10 cellular contexts compared by ENCODE assay signal in genomic region chr2:63078852-63079606, GRCh38. TPM values are rescaled to one million over a fixed set of nuclear protein-coding genes. Genes with fewer than 3 reads are reported as not detected.
DNase-seq lines count a peak whose midpoint lies in the region; ATAC-seq, FAIRE-seq and TF ChIP-seq lines count a peak whose summit lies in the region.
"Had no signal": no experiment of that assay in that cellular context is flagged by ENCODE, and none has a peak within 500 bp of the region (broad histone marks: within the 10 kb centered on the region; RNA-seq: fewer than 3 reads in every experiment).

No MANE protein-coding gene starts in this region.

- no peaks in the 10 kb centered on the region for H3K9me3 ChIP-seq in GM23248 (ENCODE audit: low read depth)
- H3K9me3 ChIP-seq in sigmoid colon = no peaks in the 10 kb centered on the region

- H3K36me3 Mint-ChIP-seq in Calu3 (ENCODE audit: insufficient read depth, unreplicated experiment) = peaks cover 11% of the 10 kb centered on the region

- no peak for TF ChIP-seq POLR2A in sigmoid colon (IDR thresholded peaks at IDR 0.05)

- no peaks in the 10 kb centered on the region for H3K79me2 ChIP-seq in GM23248 (ENCODE audit: insufficient read depth)

- no peak overlapping the region for H3K9ac ChIP-seq in GM23248

- CTCF ChIA-PET in Calu3 (lab: Charles Lee) = interaction anchor here (0.6 to 1.4 kb wide), 3 partner anchors 46 to 341 kb away, joined by 3 to 4 read pairs (median 3); no protein-coding TSS in a partner anchor

- H3K36me3 ChIP-seq in GM23248 (ENCODE audit: low read depth) (no peaks in the 10 kb centered on the region), sigmoid colon (no peaks in the 10 kb centered on the region)

- DNase-seq in Calu3 = peak; percentile 54
- DNase-seq in GM23248 = peak; percentile 10
- peak; percentile 19 for DNase-seq in RPMI7951 (ENCODE audit: low read depth)
- peak; percentile 48 for DNase-seq in iPS-NIHi11 (ENCODE audit: low spot score)
- no peak for DNase-seq in mucosa of gallbladder (ENCODE audit: low spot score)
- no peak for DNase-seq in frontal cortex (ENCODE audit: low spot score in 2 of 2)
- DNase-seq in sigmoid colon = no peak
- DNase-seq: T1000 had no signal

- peaks cover 27% of the 10 kb centered on the region for H3K4me1 Mint-ChIP-seq in Calu3 (ENCODE audit: low read depth, unreplicated experiment)

- no peak overlapping the region for H3K27ac ChIP-seq in GM23248
- no peak overlapping the region for H3K27ac ChIP-seq in sigmoid colon
- H3K27ac ChIP-seq: skin epidermis had no signal

- H3F3A ChIP-seq in GM23248 (ENCODE audit: insufficient read depth) = no peaks in the 10 kb centered on the region

- no peak overlapping the region for H2AFZ ChIP-seq in GM23248

- no peak for TF ChIP-seq EP300 in sigmoid colon (IDR thresholded peaks at IDR 0.05)

- H3K4me3 Mint-ChIP-seq in Calu3 (ENCODE audit: low read depth, unreplicated experiment) = no peak overlapping the region

- H3K9me3 Mint-ChIP-seq in Calu3 (ENCODE audit: low read depth, unreplicated experiment) = no peaks in the 10 kb centered on the region

- no peaks in the 10 kb centered on the region for H3K27me3 ChIP-seq in GM23248 (replicated peaks; ENCODE audit: insufficient read depth)
- peaks cover 0 to 6% (median 0%) of the 10 kb centered on the region in 3 donors for H3K27me3 ChIP-seq in sigmoid colon

- no peak for ATAC-seq in GM19023 (IDR thresholded peaks at IDR 0.05; ENCODE audit: unreplicated experiment)

- intact Hi-C loops in Calu3 (cut with micrococcal nuclease; ENCODE audit: unreplicated experiment) = no loop called here
- intact Hi-C loops in sigmoid colon (cut with DNase I) = no loop called here

- no peaks in the 10 kb centered on the region for H3K27me3 Mint-ChIP-seq in Calu3 (ENCODE audit: unreplicated experiment)

- H3K9me2 ChIP-seq in GM23248 (ENCODE audit: insufficient read depth) = no peaks in the 10 kb centered on the region

- H3K4me1 ChIP-seq in GM23248 (ENCODE audit: insufficient read depth) (no peaks in the 10 kb centered on the region), sigmoid colon (no peaks in the 10 kb centered on the region)

- H4K20me1 ChIP-seq in GM23248 (ENCODE audit: insufficient read depth) = no peaks in the 10 kb centered on the region

- H3K4me3 ChIP-seq in GM23248 (no peak overlapping the region), sigmoid colon (no peak overlapping the region)
- H3K4me3 ChIP-seq: skin epidermis had no signal

- 57 to 61% methylated on average over 4 of the region's 4 CpGs for WGBS in GM23248 (ENCODE audit: low coverage in 1 of 2, low lambda C conversion rate in 2 of 2, missing lambda C conversion rate in 2 of 2), 2 experiments
- 56 to 71% methylated on average over 4 of the region's 4 CpGs for WGBS in sigmoid colon, 2 donors

- no peak overlapping the region for H3K4me2 ChIP-seq in GM23248 (ENCODE audit: unreplicated experiment)

- no peak for TF ChIP-seq CTCF in Calu3 (IDR thresholded peaks at IDR 0.05; ENCODE audit: unreplicated experiment)
- no peak for TF ChIP-seq CTCF in sigmoid colon (IDR thresholded peaks at IDR 0.05)

- in situ Hi-C loops in GM23248 (cut with MboI) = no loop called here

- BruUV-seq in Calu3 (replicated peaks; lab: Mats Ljungman, UMichigan) = no TSS peak

- FAIRE-seq in frontal cortex (lab: Jason Lieb, UNC) = no peak

- peak overlapping the region; percentile 76 for H3K27ac Mint-ChIP-seq in Calu3 (ENCODE audit: unreplicated experiment)

RNA-seq across cellular contexts. Expression of gene OTX1, which starts 28.4 kb away (rescaled TPM):
- total RNA-seq in Calu3 (2022) (7.1 and 8.3 TPM in 2 replicates), mucosa of gallbladder (not detected), frontal cortex (0.82 TPM), sigmoid colon (under 1 TPM in 1 of 4 donors, not detected in 3; 0.54 TPM)
- total RNA-seq in GM23248 (2014; rRNA removed; shearing (Covaris generic)) = 0.25 TPM in 1 of 2 replicates, not detected in the other
- polyA plus RNA-seq in GM23248 (2016; fragmentation: Nextera tagmentation; extraction: Ambion mirVana) (not detected in 2 replicates), sigmoid colon (not detected)
- 0.36 and 0.88 TPM in 2 replicates for total RNA-seq in RPMI7951 (2014; rRNA removed; shearing (Covaris generic))

Comparison
In these comparisons a context has a peak if more than half of its experiments do, and no peak if none do; other contexts are left out.
1. DNase-seq: peak in Calu3 (single experiment), GM23248 (single experiment), RPMI7951 (single experiment) and iPS-NIHi11 (single experiment); none in mucosa of gallbladder (single experiment), frontal cortex (0 of 2) and sigmoid colon (single experiment).